21 cellular contexts compared by ENCODE assay signal in the genomic region with DNA sequence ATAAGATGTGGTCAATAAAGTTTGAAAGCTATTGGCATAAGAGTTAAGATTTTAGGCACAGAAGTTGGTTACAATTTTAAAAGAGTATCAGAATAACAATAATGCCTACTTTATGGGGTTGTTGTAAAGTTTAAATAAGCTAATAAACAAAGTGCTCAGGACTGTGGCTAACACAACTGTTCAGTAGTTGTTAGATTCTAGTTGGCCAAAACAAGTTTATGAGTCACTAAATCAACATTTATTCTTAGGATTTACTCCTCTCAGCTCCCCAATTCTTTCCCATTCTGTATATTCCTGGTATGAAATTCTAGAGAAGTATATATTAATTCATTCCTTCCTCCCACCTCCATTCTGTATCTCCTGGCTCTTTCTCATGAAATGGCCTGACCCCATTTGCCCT. TPM values are rescaled to one million over a fixed set of nuclear protein-coding genes. Genes with fewer than 3 reads are reported as not detected.
DNase-seq lines count a peak whose midpoint lies in the region; ATAC-seq lines count a peak whose summit lies in the region.
"Had no signal": no experiment of that assay in that cellular context is flagged by ENCODE, and none has a peak within 500 bp of the region (broad histone marks: within the 10 kb centered on the region; RNA-seq: fewer than 3 reads in every experiment).

No MANE protein-coding gene starts in this region.

- H2AFZ ChIP-seq in GM23248: no peak overlapping the region

- H4K20me1 ChIP-seq in GM23248 (ENCODE audit: insufficient read depth): no peaks in the 10 kb centered on the region

- peak overlapping the region; percentile 44 for H3K4me2 ChIP-seq in GM23248 (ENCODE audit: unreplicated experiment)
- peak overlapping the region; percentile 3 for H3K4me2 ChIP-seq in skeletal muscle satellite cell (ENCODE audit: low read length)

- intact Hi-C loops in aorta (cut with DNase I): no loop called here

- ATAC-seq in aorta (ENCODE audit: low FRiP score) (no peak), GM19351 (IDR thresholded peaks at IDR 0.05; ENCODE audit: unreplicated experiment) (no peak)
- ATAC-seq: lower lobe of right lung had no signal

- in situ Hi-C loops in GM23248 (cut with MboI): no loop called here

- H3K36me3 ChIP-seq in GM23248 (ENCODE audit: low read depth): peaks cover 12% of the 10 kb centered on the region
- H3K36me3 ChIP-seq in adipocyte (ENCODE audit: control insufficient read depth, insufficient read depth, low read length, severe bottlenecking): peaks cover 10% of the 10 kb centered on the region
- H3K36me3 ChIP-seq in skeletal muscle satellite cell (ENCODE audit: insufficient read depth, low read length): peaks cover 21% of the 10 kb centered on the region
- H3K36me3 ChIP-seq in aorta (ENCODE audit: control insufficient read depth in 1 of 2, insufficient read depth in 2 of 2, low read length in 1 of 2): no peaks in the 10 kb centered on the region
- H3K36me3 ChIP-seq: pancreas had no signal

- DNase-seq in GM23248: peak; percentile 51
- DNase-seq in adipocyte (ENCODE audit: low read depth): peak; percentile 23
- DNase-seq in fibroblast of peridontal ligament (ENCODE audit: extremely low read depth): peak; percentile 51
- DNase-seq in aorta: no peak
- DNase-seq in HT-29 (ENCODE audit: low spot score): no peak
- no peak for DNase-seq in amygdala (lab: John Stamatoyannopoulos, UW)
- DNase-seq: activated CD4-positive, alpha-beta T cell treated with anti-CD3 and anti-CD28 coated beads, Interleukin-2, amount 10 ng/mL, durations not matched to agents 24 days and 14 days; activated gamma-delta T cell treated with Interleukin-2 at 50 U/mL for 16 hours; BE2C; erythroblast; head of caudate nucleus; immature natural killer cell; lower lobe of right lung; NCI-H146; pancreas; Peyer's patch; stimulated activated CD4-positive, alpha-beta T cell treated with anti-CD3 and anti-CD28 coated beads, Interleukin-4, amount 100 ng/mL, for 24 hours had no signal

- H3K79me2 ChIP-seq in GM23248 (ENCODE audit: insufficient read depth): peaks cover 86% of the 10 kb centered on the region

- no peaks in the 10 kb centered on the region for H3K9me2 ChIP-seq in GM23248 (ENCODE audit: insufficient read depth)

- H3F3A ChIP-seq in GM23248 (ENCODE audit: insufficient read depth): peaks cover 37% of the 10 kb centered on the region

- H3K27ac ChIP-seq in GM23248 (peak overlapping the region; percentile 83), aorta (ENCODE audit: low read depth in 1 of 2, low read length in 2 of 2) (peak overlapping the region in 1 of 2 donors; percentile 47)
- H3K27ac ChIP-seq: lower lobe of right lung had no signal

- H3K9me3 ChIP-seq in GM23248 (ENCODE audit: low read depth) (no peaks in the 10 kb centered on the region), adipocyte (ENCODE audit: control insufficient read depth, low read length) (no peaks in the 10 kb centered on the region), skeletal muscle satellite cell (replicated peaks; ENCODE audit: low read length) (no peaks in the 10 kb centered on the region), aorta (ENCODE audit: control insufficient read depth, low read length) (no peaks in the 10 kb centered on the region)
- H3K9me3 ChIP-seq: BE2C, lower lobe of right lung, pancreas, Peyer's patch had no signal

- H3K4me1 ChIP-seq in GM23248 (ENCODE audit: insufficient read depth) (peaks cover 34% of the 10 kb centered on the region), adipocyte (ENCODE audit: control insufficient read depth, insufficient read depth, low read length) (peaks cover 37% of the 10 kb centered on the region), skeletal muscle satellite cell (ENCODE audit: control insufficient read depth, insufficient read depth, low read length) (peaks cover 18% of the 10 kb centered on the region), aorta (ENCODE audit: control insufficient read depth in 1 of 2, insufficient read depth in 2 of 2, low read length in 2 of 2) (peaks cover 5 to 6% of the 10 kb centered on the region in 2 donors)
- H3K4me1 ChIP-seq: BE2C had no signal

- no peaks in the 10 kb centered on the region for H3K27me3 ChIP-seq in GM23248 (replicated peaks; ENCODE audit: insufficient read depth)
- no peaks in the 10 kb centered on the region for H3K27me3 ChIP-seq in adipocyte (replicated peaks; ENCODE audit: control insufficient read depth, insufficient read depth, low read length)
- H3K27me3 ChIP-seq in skeletal muscle satellite cell (ENCODE audit: control insufficient read depth, insufficient read depth, low read length): no peaks in the 10 kb centered on the region
- no peaks in the 10 kb centered on the region for H3K27me3 ChIP-seq in aorta (ENCODE audit: control insufficient read depth in 1 of 2, insufficient read depth in 2 of 2, low read length in 1 of 2)
- H3K27me3 ChIP-seq: BE2C, pancreas, Peyer's patch had no signal

- H3K4me3 ChIP-seq in GM23248 (no peak overlapping the region), adipocyte (ENCODE audit: low read length) (no peak overlapping the region), skeletal muscle satellite cell (ENCODE audit: low read length) (no peak overlapping the region), aorta (ENCODE audit: low read length in 2 of 2) (no peak overlapping the region)
- H3K4me3 ChIP-seq: lower lobe of right lung, pancreas, Peyer's patch had no signal

- peak overlapping the region; percentile 27; the same call in 1 of the 2 replicates for H3K9ac ChIP-seq in GM23248
- H3K9ac ChIP-seq in adipocyte (ENCODE audit: low read length): no peak overlapping the region
- H3K9ac ChIP-seq in skeletal muscle satellite cell (ENCODE audit: low read depth, low read length): no peak overlapping the region

RNA-seq across cellular contexts. Expression of a gene that starts 14.5 kb away (rescaled TPM):
- 29.9 and 31.1 TPM in 2 replicates for total RNA-seq in GM23248 (2014; rRNA removed; shearing (Covaris generic))
- polyA plus RNA-seq in GM23248 (2016; fragmentation: Nextera tagmentation; extraction: Ambion mirVana) (25.6 and 30.6 TPM in 2 replicates), aorta (10 to 100 TPM; 12.9 to 19.0 TPM)
- total RNA-seq in skeletal muscle satellite cell (2012; rRNA removed): 31.0 and 42.1 TPM in 2 replicates
- total RNA-seq in aorta: 10 to 100 TPM; 23.8 to 24.4 TPM
- 9.6 and 11.2 TPM in 2 replicates for total RNA-seq in HT-29 (2014; rRNA removed; shearing (Covaris generic))

RNA-seq across cellular contexts. Expression of a gene that starts 46.0 kb away (rescaled TPM):
- total RNA-seq in GM23248 (2014; rRNA removed; shearing (Covaris generic)): 11.6 and 13.7 TPM in 2 replicates
- polyA plus RNA-seq in GM23248 (2016; fragmentation: Nextera tagmentation; extraction: Ambion mirVana) (9.7 and 9.9 TPM in 2 replicates), aorta (1 to 10 TPM; 5.0 to 7.7 TPM)
- 6.3 and 6.6 TPM in 2 replicates for total RNA-seq in skeletal muscle satellite cell (2012; rRNA removed)
- 10 to 100 TPM; 10.4 to 14.0 TPM for total RNA-seq in aorta
- total RNA-seq in HT-29 (2014; rRNA removed; shearing (Covaris generic)): 20.3 TPM in 2 replicates

RNA-seq across cellular contexts. Expression of a gene that starts 56.4 kb away (rescaled TPM):
- total RNA-seq in GM23248 (2014; rRNA removed; shearing (Covaris generic)): 0.11 TPM in 1 of 2 replicates, not detected in the other
- polyA plus RNA-seq in GM23248 (2016; fragmentation: Nextera tagmentation; extraction: Ambion mirVana) (0.27 and 0.49 TPM in 2 replicates), aorta (under 1 TPM; 0.05 to 0.75 TPM)
- total RNA-seq in skeletal muscle satellite cell (2012; rRNA removed): 0.44 and 1.3 TPM in 2 replicates
- 1 to 10 TPM; 1.4 to 5.4 TPM for total RNA-seq in aorta
- 0.05 and 1.6 TPM in 2 replicates for total RNA-seq in HT-29 (2014; rRNA removed; shearing (Covaris generic))
- total RNA-seq: activated CD4-positive, alpha-beta T cell treated with anti-CD3 and anti-CD28 coated beads, Interleukin-2, amount 10 ng/mL, durations not matched to agents 24 days and 14 days; G401; myocyte had no signal

Comparison
In these comparisons a context has a peak if more than half of its experiments do, and no peak if none do; other contexts are left out.
1. DNase-seq: peak in GM23248 (single experiment), adipocyte (single experiment) and fibroblast of peridontal ligament (single experiment); none in aorta (0 of 2), HT-29 (single experiment) and amygdala (0 of 56).